In the genomic region with DNA sequence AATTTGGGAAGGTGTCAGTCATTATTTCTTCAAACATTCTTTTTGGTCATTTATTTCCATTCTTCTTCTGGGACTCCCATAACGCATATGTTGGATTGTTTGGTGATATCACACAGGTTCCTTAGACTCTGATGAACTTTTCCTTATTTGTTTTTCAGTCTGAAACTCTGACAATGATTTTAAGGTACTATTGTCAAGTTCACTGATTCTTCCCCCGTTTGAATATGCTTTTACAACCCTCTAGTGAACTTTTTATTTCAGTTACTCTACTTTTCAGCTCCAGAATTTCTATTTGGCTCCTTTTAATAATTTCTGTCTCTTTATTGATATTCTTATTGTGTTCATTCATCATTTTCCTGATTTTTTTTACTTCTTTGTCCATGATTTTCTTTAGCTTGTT, we compare ENCODE assay signal across 24 cellular contexts.
"Had no signal": no experiment of that assay in that cellular context is flagged by ENCODE, and none has a peak within 500 bp of the region (broad histone marks: within the 10 kb centered on the region; RNA-seq: fewer than 3 reads in every experiment).

No MANE protein-coding gene starts in this region.

- H3K27ac ChIP-seq: ascending aorta, breast epithelium, cardiac muscle cell, colonic mucosa had no signal

- H3K4me3 ChIP-seq: ascending aorta, breast epithelium, cardiac muscle cell, colonic mucosa had no signal

- H3K9me3 ChIP-seq: colonic mucosa had no signal

- H3K27me3 ChIP-seq: ascending aorta, breast epithelium, cardiac muscle cell, colonic mucosa had no signal

- H3K36me3 ChIP-seq: ascending aorta, breast epithelium, cardiac muscle cell, colonic mucosa had no signal

- DNase-seq: activated CD4-positive, alpha-beta memory T cell treated with anti-CD3 and anti-CD28 coated beads, Interleukin-2, amount 10 ng/mL, durations not matched to agents 7 days and 5 days; activated CD4-positive, alpha-beta T cell treated with anti-CD3 and anti-CD28 coated beads for 1 hour; activated CD4-positive, alpha-beta T cell treated with anti-CD3 and anti-CD28 coated beads for 4 hours; activated CD4-positive, alpha-beta T cell treated with anti-CD3 and anti-CD28 coated beads, Interleukin-2, amount 10 ng/mL, durations not matched to agents 7 days and 5 days; activated CD4-positive, alpha-beta T cell treated with anti-CD3 and anti-CD28 coated beads, Interleukin-2, amount 50 U/mL, for 4 hours; activated CD8-positive, alpha-beta memory T cell treated with anti-CD3 and anti-CD28 coated beads, Interleukin-2, amount 50 U/mL, for 48 hours; activated gamma-delta T cell; activated naive CD4-positive, alpha-beta T cell; activated naive CD4-positive, alpha-beta T cell treated with anti-CD3 and anti-CD28 coated beads, Interleukin-2, amount 10 ng/mL, durations not matched to agents 7 days and 5 days; activated naive CD8-positive, alpha-beta T cell treated with anti-CD3 and anti-CD28 coated beads, Interleukin-2, amount 10 ng/mL, durations not matched to agents 7 days and 5 days; activated T-cell treated with anti-CD3 and anti-CD28 coated beads for 4 hours; activated T-cell treated with anti-CD3 and anti-CD28 coated beads, Interleukin-2, amount 50 U/mL, for 24 hours; activated T-cell treated with anti-CD3 and anti-CD28 coated beads, Interleukin-2, amount 50 U/mL, for 72 hours; central memory CD4-positive, alpha-beta T cell; cerebellar nuclear complex; colonic mucosa; effector CD8-positive, alpha-beta T cell; foreskin fibroblast; head of caudate nucleus; T-helper 17 cell; T1000 had no signal
